ENCODE assay signal across 8 cellular contexts in genomic region chr12:45989857-45990467, GRCh38. TPM values are rescaled to one million over a fixed set of nuclear protein-coding genes. Genes with fewer than 3 reads are reported as not detected.
DNase-seq lines count a peak whose midpoint lies in the region; ATAC-seq and TF ChIP-seq lines count a peak whose summit lies in the region.

No MANE protein-coding gene starts in this region.

- peak overlapping the region; percentile 100 for H3K27ac Mint-ChIP-seq in T-helper 17 cell

- peaks cover 12% of the 10 kb centered on the region for H3K36me3 Mint-ChIP-seq in T-helper 17 cell (ENCODE audit: low read depth)

- peak; percentile 1 for TF ChIP-seq CTCF in DND-41 (IDR thresholded peaks at IDR 0.05; ENCODE audit: borderline replicate concordance, extremely low read depth, low read length, poor library complexity, severe bottlenecking)
- no peak for TF ChIP-seq CTCF in ascending aorta (IDR thresholded peaks at IDR 0.05)
- no peak for TF ChIP-seq CTCF in smooth muscle cell (IDR thresholded peaks at IDR 0.05; ENCODE audit: borderline replicate concordance, insufficient read depth, poor library complexity, severe bottlenecking)

- under 1% methylated on average over 59 of the region's 61 CpGs for WGBS in smooth muscle cell (ENCODE audit: low lambda C conversion rate)

- peak overlapping the region; percentile 84 for H2AFZ ChIP-seq in DND-41 (ENCODE audit: low read depth, low read length)
- peak overlapping the region; percentile 75 for H2AFZ ChIP-seq in smooth muscle cell (ENCODE audit: low read depth)

- intact Hi-C loops in ascending aorta (cut with DNase I) = loop anchor here (2.0 to 10.0 kb wide), 9 partner anchors 58 to 672 kb away; partner anchors contain the start of genes ARID2, SLC38A1 and SLC38A2

- H3K4me2 ChIP-seq in DND-41 (ENCODE audit: insufficient read depth, low read length) = peak overlapping the region; percentile 66
- H3K4me2 ChIP-seq in smooth muscle cell = peak overlapping the region; percentile 95

- peaks cover 20% of the 10 kb centered on the region for H3F3A ChIP-seq in smooth muscle cell (ENCODE audit: low read depth)

- peak overlapping the region; percentile 95 for H3K9ac ChIP-seq in DND-41 (ENCODE audit: low read depth, low read length)
- H3K9ac ChIP-seq in HUES6 (ENCODE audit: low read length) = peak overlapping the region; percentile 99
- H3K9ac ChIP-seq in iPS-18a (ENCODE audit: low read length) = peak overlapping the region; percentile 95
- H3K9ac ChIP-seq in smooth muscle cell (ENCODE audit: low read depth) = peak overlapping the region; percentile 98

- ATAC-seq in DND-41 (ENCODE audit: insufficient read depth, low read depth) (peak; percentile 39), GM21515 (IDR thresholded peaks at IDR 0.05; ENCODE audit: unreplicated experiment) (peak; percentile 27), T-helper 17 cell (peak; percentile 12)

- H3K4me3 ChIP-seq in DND-41 (ENCODE audit: low read depth in 1 of 2, low read length in 2 of 2) (peak overlapping the region; percentile 79 to 81), HUES6 (ENCODE audit: low read depth, low read length) (peak overlapping the region; percentile 88), ascending aorta (peak overlapping the region; percentile 67 to 85), iPS-18a (ENCODE audit: low read length) (peak overlapping the region; percentile 92), smooth muscle cell (peak overlapping the region; percentile 93)

- no peaks in the 10 kb centered on the region for H3K27me3 ChIP-seq in DND-41 (ENCODE audit: insufficient read depth, low read length, poor library complexity)
- H3K27me3 ChIP-seq in HUES6 (ENCODE audit: control insufficient read depth, insufficient read depth, low read length) = no peaks in the 10 kb centered on the region
- H3K27me3 ChIP-seq in ascending aorta = no peaks in the 10 kb centered on the region
- peaks cover 11% of the 10 kb centered on the region for H3K27me3 ChIP-seq in iPS-18a (ENCODE audit: control insufficient read depth, insufficient read depth, low read length)
- H3K27me3 ChIP-seq in smooth muscle cell (ENCODE audit: low read depth) = no peaks in the 10 kb centered on the region

- H3K4me3 Mint-ChIP-seq in T-helper 17 cell = peak overlapping the region; percentile 99

- H3K9me3 ChIP-seq in DND-41 (ENCODE audit: insufficient read depth, low read length, severe bottlenecking) (no peaks in the 10 kb centered on the region), HUES6 (ENCODE audit: control insufficient read depth, insufficient read depth, low read depth, low read length) (no peaks in the 10 kb centered on the region), T-helper 17 cell (ENCODE audit: control insufficient read depth, low read length, poor library complexity, severe bottlenecking) (no peaks in the 10 kb centered on the region), ascending aorta (no peaks in the 10 kb centered on the region), iPS-18a (ENCODE audit: control insufficient read depth, low read depth, low read length) (no peaks in the 10 kb centered on the region), smooth muscle cell (replicated peaks; ENCODE audit: low read depth) (no peaks in the 10 kb centered on the region)

- H3K4me1 ChIP-seq in DND-41 (ENCODE audit: insufficient read depth, low read length) = peaks cover 47% of the 10 kb centered on the region
- H3K4me1 ChIP-seq in HUES6 (ENCODE audit: control insufficient read depth, insufficient read depth, low read length) = peaks cover 21% of the 10 kb centered on the region
- H3K4me1 ChIP-seq in ascending aorta = peaks cover 23 to 30% of the 10 kb centered on the region in 2 donors
- H3K4me1 ChIP-seq in iPS-18a (ENCODE audit: control insufficient read depth, low read depth, low read length) = peaks cover 18% of the 10 kb centered on the region
- H3K4me1 ChIP-seq in smooth muscle cell (ENCODE audit: low read depth) = peaks cover 27% of the 10 kb centered on the region

- DNase-seq in DND-41 (peak; percentile 75), T-helper 17 cell (peak; percentile 24 to 41 (median 40)), ascending aorta (ENCODE audit: low spot score in 2 of 2) (peak in 1 of 2 donors; percentile 81), smooth muscle cell (lab: John Stamatoyannopoulos, UW; ENCODE audit: unreplicated experiment) (peak; percentile 68), mucosa of gallbladder (ENCODE audit: low spot score) (no peak)

- H4K20me1 ChIP-seq in DND-41 (ENCODE audit: insufficient read depth, low read length) (peaks cover 44% of the 10 kb centered on the region), smooth muscle cell (ENCODE audit: low read depth) (peaks cover 45% of the 10 kb centered on the region)

- H3K36me3 ChIP-seq in DND-41 (ENCODE audit: insufficient read depth, low read length) (peaks cover 25% of the 10 kb centered on the region), HUES6 (ENCODE audit: control insufficient read depth, insufficient read depth, low read length) (peaks cover 12% of the 10 kb centered on the region), ascending aorta (peaks cover 0 to 3% of the 10 kb centered on the region in 2 donors), iPS-18a (ENCODE audit: control insufficient read depth, low read depth, low read length) (peaks cover 7% of the 10 kb centered on the region), smooth muscle cell (ENCODE audit: low read depth) (no peaks in the 10 kb centered on the region)

- H3K4me1 Mint-ChIP-seq in T-helper 17 cell = peaks cover 52% of the 10 kb centered on the region

- H3K27me3 Mint-ChIP-seq in T-helper 17 cell = no peaks in the 10 kb centered on the region

- H3K27ac ChIP-seq in DND-41 (ENCODE audit: low read length) = peak overlapping the region; percentile 95
- peak overlapping the region; percentile 88 for H3K27ac ChIP-seq in HUES6 (ENCODE audit: low read depth, low read length)
- peak overlapping the region; percentile 98 for H3K27ac ChIP-seq in ascending aorta
- peak overlapping the region; percentile 80 for H3K27ac ChIP-seq in iPS-18a (ENCODE audit: low read length)
- peak overlapping the region; percentile 99 for H3K27ac ChIP-seq in smooth muscle cell (ENCODE audit: low read depth)

- H3K79me2 ChIP-seq in DND-41 (ENCODE audit: insufficient read depth, low read length) (peaks cover 58% of the 10 kb centered on the region), smooth muscle cell (ENCODE audit: low read depth) (peaks cover 49% of the 10 kb centered on the region)

RNA-seq across cellular contexts. Expression of gene SCAF11, which starts 0.4 kb away (rescaled TPM):
- 100 to 1,000 TPM; 165 to 166 TPM for total RNA-seq in T-helper 17 cell
- 35.7 TPM for total RNA-seq in ascending aorta
- total RNA-seq in smooth muscle cell = 99.5 and 112 TPM in 2 replicates
- 33.2 and 54.2 TPM in 2 replicates for polyA plus RNA-seq in smooth muscle cell
- total RNA-seq in mucosa of gallbladder = 98.7 TPM
